16 cellular contexts compared by ENCODE assay signal in genomic region chr2:106117882-106118684, GRCh38.
DNase-seq lines count a peak whose midpoint lies in the region; ATAC-seq, FAIRE-seq and TF ChIP-seq lines count a peak whose summit lies in the region.
"Had no signal": no experiment of that assay in that cellular context is flagged by ENCODE, and none has a peak within 500 bp of the region (broad histone marks: within the 10 kb centered on the region; RNA-seq: fewer than 3 reads in every experiment).

No MANE protein-coding gene starts in this region.

- CTCF ChIA-PET in activated CD8-positive, alpha-beta memory T cell treated with anti-CD3 and anti-CD28 coated beads, Interleukin-2, amount 10 ng/mL, durations not matched to agents 7 days and 5 days (lab: Charles Lee): interaction anchor here (0.9 to 1.1 kb wide), 3 partner anchors 10 to 59 kb away, joined by 3 read pairs; no protein-coding TSS in a partner anchor

- H3K4me1 Mint-ChIP-seq in activated CD8-positive, alpha-beta memory T cell treated with anti-CD3 and anti-CD28 coated beads, Interleukin-2, amount 10 ng/mL, durations not matched to agents 7 days and 5 days: peaks cover 15% of the 10 kb centered on the region

- DNase-seq in activated CD8-positive, alpha-beta memory T cell treated with anti-CD3 and anti-CD28 coated beads, Interleukin-2, amount 50 U/mL, for 48 hours: peak; percentile 40
- no peak for DNase-seq in activated CD8-positive, alpha-beta memory T cell treated with anti-CD3 and anti-CD28 coated beads, Interleukin-2, amount 10 ng/mL, durations not matched to agents 7 days and 5 days
- DNase-seq in RWPE2 (ENCODE audit: low spot score): no peak
- peak; percentile 38 for DNase-seq in iPS-NIHi11 (ENCODE audit: low spot score)
- peak; percentile 43 for DNase-seq in small intestine
- no peak for DNase-seq in NCI-H1694 (lab: John Stamatoyannopoulos, UW)
- no peak for DNase-seq in posterior cingulate gyrus
- DNase-seq: activated gamma-delta T cell treated with Interleukin-2 at 50 U/mL for 16 hours; kidney glomerular epithelial cell; stimulated activated naive CD4-positive, alpha-beta T cell treated with Interleukin-2 at 50 U/mL for 16 hours; SW 1271 had no signal

- no peak overlapping the region for H3K27ac Mint-ChIP-seq in activated CD8-positive, alpha-beta memory T cell treated with anti-CD3 and anti-CD28 coated beads, Interleukin-2, amount 10 ng/mL, durations not matched to agents 7 days and 5 days
- H3K27ac Mint-ChIP-seq: IgD-negative memory B cell had no signal

- H3K4me1 ChIP-seq in RWPE2 (ENCODE audit: insufficient read depth, poor library complexity, severe bottlenecking) (no peaks in the 10 kb centered on the region), small intestine (ENCODE audit: control insufficient read depth in 2 of 2, insufficient read depth in 1 of 2, low read depth in 1 of 2, low read length in 1 of 2) (no peaks in the 10 kb centered on the region)

- no peaks in the 10 kb centered on the region for H3K27me3 Mint-ChIP-seq in activated CD8-positive, alpha-beta memory T cell treated with anti-CD3 and anti-CD28 coated beads, Interleukin-2, amount 10 ng/mL, durations not matched to agents 7 days and 5 days
- H3K27me3 Mint-ChIP-seq: IgD-negative memory B cell had no signal

- H3K9me3 ChIP-seq in RWPE2 (ENCODE audit: severe bottlenecking): no peaks in the 10 kb centered on the region
- no peaks in the 10 kb centered on the region for H3K9me3 ChIP-seq in small intestine (ENCODE audit: control insufficient read depth, low read depth)
- H3K9me3 ChIP-seq: pancreas had no signal

- ATAC-seq in activated CD8-positive, alpha-beta memory T cell treated with anti-CD3 and anti-CD28 coated beads, Interleukin-2, amount 10 ng/mL, durations not matched to agents 7 days and 5 days: no peak
- ATAC-seq in RWPE2 (ENCODE audit: low read depth): peak; percentile 79
- no peak for ATAC-seq in GM18498 (IDR thresholded peaks at IDR 0.05; ENCODE audit: unreplicated experiment)
- ATAC-seq: pancreas had no signal

- peaks cover 9% of the 10 kb centered on the region for H3K36me3 ChIP-seq in RWPE2 (ENCODE audit: low read depth)
- H3K36me3 ChIP-seq in small intestine (ENCODE audit: control insufficient read depth in 2 of 2, insufficient read depth in 2 of 2, low read length in 2 of 2): peaks cover 0 to 2% of the 10 kb centered on the region in 2 donors
- H3K36me3 ChIP-seq: pancreas had no signal

- intact Hi-C loops in posterior cingulate gyrus (cut with DNase I): no loop called here

- H3K4me3 ChIP-seq in RWPE2 (ENCODE audit: severe bottlenecking): no peak overlapping the region
- H3K4me3 ChIP-seq in small intestine (ENCODE audit: low read depth in 1 of 2, low read length in 2 of 2): no peak overlapping the region
- H3K4me3 ChIP-seq: pancreas had no signal

- no peaks in the 10 kb centered on the region for H3K27me3 ChIP-seq in RWPE2 (ENCODE audit: insufficient read depth, poor library complexity, severe bottlenecking)
- no peaks in the 10 kb centered on the region for H3K27me3 ChIP-seq in small intestine (ENCODE audit: control insufficient read depth in 2 of 2, insufficient read depth in 2 of 2, low read length in 2 of 2)
- H3K27me3 ChIP-seq: pancreas had no signal

- H3K4me3 Mint-ChIP-seq in activated CD8-positive, alpha-beta memory T cell treated with anti-CD3 and anti-CD28 coated beads, Interleukin-2, amount 10 ng/mL, durations not matched to agents 7 days and 5 days: no peak overlapping the region
- H3K4me3 Mint-ChIP-seq: IgD-negative memory B cell had no signal

- peaks cover 27% of the 10 kb centered on the region for H3K36me3 Mint-ChIP-seq in activated CD8-positive, alpha-beta memory T cell treated with anti-CD3 and anti-CD28 coated beads, Interleukin-2, amount 10 ng/mL, durations not matched to agents 7 days and 5 days
- H3K36me3 Mint-ChIP-seq: IgD-negative memory B cell had no signal

- H3K27ac ChIP-seq in RWPE2 (ENCODE audit: poor library complexity, severe bottlenecking) (no peak overlapping the region), small intestine (ENCODE audit: low read depth in 1 of 2, low read length in 1 of 2) (no peak overlapping the region)
- H3K27ac ChIP-seq: pancreas, VCaP had no signal

- TF ChIP-seq CTCF in RWPE2 (IDR thresholded peaks at IDR 0.05; ENCODE audit: poor library complexity, severe bottlenecking): no peak

- 37 to 74% (median 52%) methylated on average over 9 of the region's 9 CpGs for WGBS in small intestine, 3 donors

- FAIRE-seq in small intestine (lab: Jason Lieb, UNC): no peak
- FAIRE-seq: pancreas, RCC 7860 had no signal

- H3K9me3 Mint-ChIP-seq in activated CD8-positive, alpha-beta memory T cell treated with anti-CD3 and anti-CD28 coated beads, Interleukin-2, amount 10 ng/mL, durations not matched to agents 7 days and 5 days (ENCODE audit: low read depth): no peaks in the 10 kb centered on the region
- H3K9me3 Mint-ChIP-seq: IgD-negative memory B cell had no signal

Comparison
In these comparisons a context has a peak if more than half of its experiments do, and no peak if none do; other contexts are left out.
1. DNase-seq: peak in activated CD8-positive, alpha-beta memory T cell treated with anti-CD3 and anti-CD28 coated beads, Interleukin-2, amount 50 U/mL, for 48 hours (single experiment), iPS-NIHi11 (single experiment) and small intestine (single experiment); none in activated CD8-positive, alpha-beta memory T cell treated with anti-CD3 and anti-CD28 coated beads, Interleukin-2, amount 10 ng/mL, durations not matched to agents 7 days and 5 days (single experiment), RWPE2 (single experiment), NCI-H1694 (single experiment) and posterior cingulate gyrus (0 of 10).